Comparison of ENCODE assay signal across 12 cellular contexts in the genomic region with DNA sequence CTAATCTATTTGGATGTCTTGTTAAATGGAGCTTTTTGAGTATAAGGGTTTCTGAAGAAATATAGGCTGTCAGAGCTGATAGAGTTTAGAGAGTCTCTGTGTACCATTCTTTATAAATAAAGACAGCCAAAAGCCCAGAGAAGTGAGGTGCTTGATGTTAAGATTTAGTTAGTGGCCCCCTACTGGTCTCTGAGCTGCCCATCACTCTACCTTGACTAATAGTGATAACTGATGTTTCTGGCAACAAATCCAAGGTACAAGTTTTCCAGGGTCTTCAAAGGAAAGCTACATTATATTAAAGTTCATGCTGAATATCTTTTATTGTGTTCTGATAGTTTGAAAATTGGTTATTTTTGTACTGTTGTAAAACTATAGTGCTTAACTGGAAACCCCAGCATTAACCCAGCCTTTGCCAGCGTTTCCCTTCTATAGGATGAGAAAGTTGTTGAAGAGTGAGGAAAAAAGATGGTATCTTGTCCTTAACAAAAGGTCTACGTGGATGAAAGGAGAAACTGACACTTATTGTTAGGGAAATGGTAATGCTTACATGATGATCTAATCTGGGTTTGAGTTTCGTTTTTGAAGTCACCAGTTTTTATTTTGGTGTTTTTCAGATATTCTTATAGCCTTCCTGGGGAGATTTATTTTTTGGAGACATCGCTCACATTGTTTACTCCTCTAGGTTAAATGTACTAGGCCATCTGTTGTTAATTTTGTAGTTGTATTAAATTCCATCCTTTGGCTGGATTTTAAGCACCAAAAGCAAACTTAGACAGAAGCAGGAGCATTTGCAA.
DNase-seq lines count a peak whose midpoint lies in the region; ATAC-seq and TF ChIP-seq lines count a peak whose summit lies in the region.
"Had no signal": no experiment of that assay in that cellular context is flagged by ENCODE, and none has a peak within 500 bp of the region (broad histone marks: within the 10 kb centered on the region; RNA-seq: fewer than 3 reads in every experiment).

No MANE protein-coding gene starts in this region.

- CTCF ChIA-PET in Caco-2 (lab: Charles Lee) = no interaction called here
- CTCF ChIA-PET in HEK293T (lab: Yijun Ruan, JAX) = interaction anchor here (0.6 to 0.7 kb wide), 4 partner anchors 20 to 701 kb away, joined by 3 to 4 read pairs (median 3); no protein-coding TSS in a partner anchor

- ATAC-seq in stimulated activated memory B cell treated with anti-CD40 and anti-IgM and Interleukin-4, amounts not matched to agents 10 μg/mL and 1 μg/mL and 100 μg/mL, for 72 hours = no peak
- ATAC-seq in GM19397 (IDR thresholded peaks at IDR 0.05; ENCODE audit: unreplicated experiment) (no peak), GM21423 (IDR thresholded peaks at IDR 0.05; ENCODE audit: unreplicated experiment) (no peak)

- H3K4me1 ChIP-seq in Caco-2 = no peaks in the 10 kb centered on the region

- H3K27ac Mint-ChIP-seq in Caco-2 (ENCODE audit: unreplicated experiment) (no peak overlapping the region), nephron progenitor cell (peak overlapping the region; percentile 50)
- H3K27ac Mint-ChIP-seq in stimulated activated memory B cell treated with anti-CD40 and anti-IgM and Interleukin-4, amounts not matched to agents 10 μg/mL and 1 μg/mL and 100 μg/mL, for 72 hours = no peak overlapping the region

- POLR2A ChIA-PET in Caco-2 (lab: Charles Lee) (no interaction called here), HEK293T (lab: Yijun Ruan, JAX) (no interaction called here)

- H3K4me3 Mint-ChIP-seq in Caco-2 (ENCODE audit: unreplicated experiment) (no peak overlapping the region), nephron progenitor cell (peak overlapping the region; percentile 15)
- no peak overlapping the region for H3K4me3 Mint-ChIP-seq in stimulated activated memory B cell treated with anti-CD40 and anti-IgM and Interleukin-4, amounts not matched to agents 10 μg/mL and 1 μg/mL and 100 μg/mL, for 72 hours

- BruUV-seq in Caco-2 (replicated peaks; lab: Mats Ljungman, UMichigan) = no TSS peak

- DNase-seq in Caco-2 = no peak
- no peak for DNase-seq in HEK293T (ENCODE audit: extremely low spot score)
- DNase-seq in WERI-Rb-1 = no peak
- no peak for DNase-seq in nephron progenitor cell
- no peak for DNase-seq in C1 segment of cervical spinal cord (lab: John Stamatoyannopoulos, UW)
- DNase-seq: GF-D8, Right ventricle myocardium superior had no signal

- no peaks in the 10 kb centered on the region for H3K4me1 Mint-ChIP-seq in Caco-2 (ENCODE audit: low read depth, unreplicated experiment)
- H3K4me1 Mint-ChIP-seq in nephron progenitor cell = peaks cover 80% of the 10 kb centered on the region
- H3K4me1 Mint-ChIP-seq in stimulated activated memory B cell treated with anti-CD40 and anti-IgM and Interleukin-4, amounts not matched to agents 10 μg/mL and 1 μg/mL and 100 μg/mL, for 72 hours = peaks cover 19% of the 10 kb centered on the region

- no peak overlapping the region for H3K27ac ChIP-seq in WERI-Rb-1
- H3K27ac ChIP-seq: coronary artery, thoracic aorta had no signal

- H3K27me3 ChIP-seq in Caco-2 (replicated peaks; ENCODE audit: control insufficient read depth, insufficient read depth, low read length) (no peaks in the 10 kb centered on the region), WERI-Rb-1 (ENCODE audit: insufficient read depth, low read depth, severe bottlenecking) (no peaks in the 10 kb centered on the region)

- intact Hi-C loops in Caco-2 (cut with micrococcal nuclease; ENCODE audit: unreplicated experiment) = loop anchor here (10.0 kb wide), 1 partner anchor 128 kb away; no protein-coding TSS in a partner anchor

- H3K9me3 ChIP-seq in Caco-2 = no peaks in the 10 kb centered on the region
- no peaks in the 10 kb centered on the region for H3K9me3 ChIP-seq in WERI-Rb-1 (ENCODE audit: severe bottlenecking)
- H3K9me3 ChIP-seq: thoracic aorta had no signal

- H3K4me3 ChIP-seq in Caco-2 (ENCODE audit: low read depth, low read length) (no peak overlapping the region), WERI-Rb-1 (ENCODE audit: low read depth, low read length) (no peak overlapping the region)
- H3K4me3 ChIP-seq: coronary artery, thoracic aorta had no signal

- H3K36me3 Mint-ChIP-seq in Caco-2 (ENCODE audit: insufficient read depth, unreplicated experiment) = no peaks in the 10 kb centered on the region
- no peaks in the 10 kb centered on the region for H3K36me3 Mint-ChIP-seq in nephron progenitor cell (ENCODE audit: low read depth)
- no peaks in the 10 kb centered on the region for H3K36me3 Mint-ChIP-seq in stimulated activated memory B cell treated with anti-CD40 and anti-IgM and Interleukin-4, amounts not matched to agents 10 μg/mL and 1 μg/mL and 100 μg/mL, for 72 hours

- H3K36me3 ChIP-seq in Caco-2 (ENCODE audit: control insufficient read depth, insufficient read depth, low read length) (no peaks in the 10 kb centered on the region), WERI-Rb-1 (no peaks in the 10 kb centered on the region)
- H3K36me3 ChIP-seq: thoracic aorta had no signal

- H3K9me3 Mint-ChIP-seq in Caco-2 (ENCODE audit: unreplicated experiment) = no peaks in the 10 kb centered on the region
- H3K9me3 Mint-ChIP-seq in nephron progenitor cell = no peaks in the 10 kb centered on the region
- H3K9me3 Mint-ChIP-seq in stimulated activated memory B cell treated with anti-CD40 and anti-IgM and Interleukin-4, amounts not matched to agents 10 μg/mL and 1 μg/mL and 100 μg/mL, for 72 hours = no peaks in the 10 kb centered on the region

- H3K27me3 Mint-ChIP-seq in Caco-2 (ENCODE audit: insufficient read depth, unreplicated experiment) = no peaks in the 10 kb centered on the region
- H3K27me3 Mint-ChIP-seq in nephron progenitor cell (ENCODE audit: low read depth, poor library complexity) = no peaks in the 10 kb centered on the region
- H3K27me3 Mint-ChIP-seq in stimulated activated memory B cell treated with anti-CD40 and anti-IgM and Interleukin-4, amounts not matched to agents 10 μg/mL and 1 μg/mL and 100 μg/mL, for 72 hours = no peaks in the 10 kb centered on the region

- TF ChIP-seq CTCF in Caco-2 (IDR thresholded peaks at IDR 0.05; ENCODE audit: insufficient read depth in 1 of 2, low read depth in 1 of 2, low read length in 1 of 2, severe bottlenecking in 1 of 2, unreplicated experiment in 1 of 2) = peak; percentile 12 to 57
- TF ChIP-seq CTCF in WERI-Rb-1 (IDR thresholded peaks at IDR 0.05; ENCODE audit: low read depth, low read length) = peak; percentile 44; the same call in 1 of the 2 replicates
- peak; percentile 37 for TF ChIP-seq CTCF in nephron progenitor cell (IDR thresholded peaks at IDR 0.05)

TF ChIP-seq in HEK293T, 16 proteins besides CTCF, POLR2A, EP300 and RAD21:
- TF ChIP-seq NFRKB (IDR thresholded peaks at IDR 0.05) (no peak), PKNOX1 (IDR thresholded peaks at IDR 0.05) (peak; percentile 34; the same call in 1 of the 2 replicates)
